In genomic region chr2:133780099-133780996, GRCh38 we compare ENCODE assay signal across 1 cellular context.
TF ChIP-seq lines count a peak whose summit lies in the region.

No MANE protein-coding gene starts in this region.

TF ChIP-seq in SK-N-SH treated with all-trans-retinoic acid at 6 μM for 48 hours, 23 proteins besides CTCF, POLR2A, EP300 and RAD21 (continued from another document):
- TF ChIP-seq TSHZ2 (CRISPR knock-in tag; IDR thresholded peaks at IDR 0.05) (no peak), RARB (CRISPR knock-in tag; IDR thresholded peaks at IDR 0.05) (no peak), TCF4 (CRISPR knock-in tag; IDR thresholded peaks at IDR 0.05; ENCODE audit: borderline replicate concordance) (no peak), PPARA (CRISPR knock-in tag; IDR thresholded peaks at IDR 0.05; ENCODE audit: borderline replicate concordance) (no peak), ZNF8 (CRISPR knock-in tag; IDR thresholded peaks at IDR 0.05) (no peak), ZNF565 (CRISPR knock-in tag; conservative IDR thresholded peaks at IDR 0.05; ENCODE audit: low read depth) (no peak), PATZ1 (CRISPR knock-in tag; IDR thresholded peaks at IDR 0.05; ENCODE audit: borderline replicate concordance) (no peak), ZC3H10 (CRISPR knock-in tag; IDR thresholded peaks at IDR 0.05) (no peak)
